ENCODE assay signal across 8 cellular contexts in genomic region chrX:115968436-115969252, GRCh38.
DNase-seq lines count a peak whose midpoint lies in the region; ATAC-seq, FAIRE-seq and TF ChIP-seq lines count a peak whose summit lies in the region.

No MANE protein-coding gene starts in this region.

- H3K36me3 Mint-ChIP-seq in MCF 10A (ENCODE audit: insufficient read depth, unreplicated experiment): no peaks in the 10 kb centered on the region
- no peaks in the 10 kb centered on the region for H3K36me3 Mint-ChIP-seq in T-helper 17 cell (ENCODE audit: low read depth)

- intact Hi-C loops in MCF 10A (cut with micrococcal nuclease): no loop called here

- peaks cover 4% of the 10 kb centered on the region for H3K4me1 Mint-ChIP-seq in MCF 10A (ENCODE audit: insufficient read depth, unreplicated experiment)
- no peaks in the 10 kb centered on the region for H3K4me1 Mint-ChIP-seq in T-helper 17 cell

- FAIRE-seq in GM18507 (lab: Jason Lieb, UNC): peak; percentile 50

- H3K4me3 Mint-ChIP-seq in MCF 10A (ENCODE audit: unreplicated experiment): peak overlapping the region; percentile 87
- no peak overlapping the region for H3K4me3 Mint-ChIP-seq in T-helper 17 cell

- peak; percentile 68 for ATAC-seq in HG02973 (IDR thresholded peaks at IDR 0.05; ENCODE audit: unreplicated experiment)
- ATAC-seq in T-helper 17 cell: no peak

- POLR2A ChIA-PET in MCF 10A (lab: Yijun Ruan, JAX): interaction anchor here (0.6 to 0.8 kb wide), 2 partner anchors 12 to 987 kb away, joined by 3 read pairs; no protein-coding TSS in a partner anchor

- BruUV-seq in MCF 10A (replicated peaks; lab: Mats Ljungman, UMichigan): no TSS peak

- no peaks in the 10 kb centered on the region for H3K9me3 Mint-ChIP-seq in MCF 10A (ENCODE audit: unreplicated experiment)

- H3K9me3 ChIP-seq in subcutaneous abdominal adipose tissue (ENCODE audit: control insufficient read depth in 5 of 5, low read length in 5 of 5) (peaks cover 0 to 7% (median 0%) of the 10 kb centered on the region in 5 donors), T-helper 17 cell (ENCODE audit: control insufficient read depth, low read length, poor library complexity, severe bottlenecking) (no peaks in the 10 kb centered on the region)

- DNase-seq in GM18507 (ENCODE audit: extremely low spot score, insufficient read length, low read depth) (no peak), NCI-H2171 (lab: John Stamatoyannopoulos, UW) (peak; percentile 78), MCF 10A (ENCODE audit: unreplicated experiment) (peak; percentile 59), inferior parietal cortex (ENCODE audit: extremely low spot score) (peak; percentile 32), T-helper 17 cell (no peak)
- no peak for DNase-seq in activated naive CD4-positive, alpha-beta T cell treated with anti-CD3 and anti-CD28 coated beads, Interleukin-2, amount 50 U/mL, for 16 hours

- TF ChIP-seq CTCF in MCF 10A (IDR thresholded peaks at IDR 0.05; ENCODE audit: unreplicated experiment): no peak

- peaks cover 71% of the 10 kb centered on the region for H3K27me3 Mint-ChIP-seq in MCF 10A (ENCODE audit: insufficient read depth, unreplicated experiment)
- no peaks in the 10 kb centered on the region for H3K27me3 Mint-ChIP-seq in T-helper 17 cell

- peak overlapping the region; percentile 62 for H3K27ac Mint-ChIP-seq in MCF 10A (ENCODE audit: low read depth, unreplicated experiment)
- H3K27ac Mint-ChIP-seq in T-helper 17 cell: no peak overlapping the region

- H3K36me3 ChIP-seq in subcutaneous abdominal adipose tissue (ENCODE audit: control insufficient read depth in 5 of 5, insufficient read depth in 5 of 5, low read length in 5 of 5): no peaks in the 10 kb centered on the region

- CTCF ChIA-PET in MCF 10A (lab: Yijun Ruan, JAX): no interaction called here

- H3K9ac ChIP-seq in subcutaneous abdominal adipose tissue (ENCODE audit: low read length in 5 of 5): peak overlapping the region in 2 of 5 donors; percentile 31 to 35

- H3K27ac ChIP-seq in subcutaneous abdominal adipose tissue (ENCODE audit: low read depth, low read length): no peak overlapping the region

- peaks cover 0 to 8% (median 6%) of the 10 kb centered on the region in 5 donors for H3K4me1 ChIP-seq in subcutaneous abdominal adipose tissue (ENCODE audit: control insufficient read depth in 5 of 5, insufficient read depth in 5 of 5, low read length in 5 of 5)

- peak overlapping the region; percentile 51 to 74 (median 62) for H3K4me3 ChIP-seq in subcutaneous abdominal adipose tissue (ENCODE audit: low read depth in 1 of 5, low read length in 5 of 5)

- peaks cover 3 to 41% (median 17%) of the 10 kb centered on the region in 5 donors for H3K27me3 ChIP-seq in subcutaneous abdominal adipose tissue (ENCODE audit: control insufficient read depth in 5 of 5, insufficient read depth in 4 of 5, low read length in 5 of 5)

Comparison
In these comparisons a context has a peak if more than half of its experiments do, and no peak if none do; other contexts are left out.
1. DNase-seq: peak in NCI-H2171 (single experiment), MCF 10A (single experiment) and inferior parietal cortex (single experiment); none in GM18507 (single experiment), T-helper 17 cell (0 of 3) and activated naive CD4-positive, alpha-beta T cell treated with anti-CD3 and anti-CD28 coated beads, Interleukin-2, amount 50 U/mL, for 16 hours (single experiment).